ENCODE assay signal across 8 cellular contexts in the genomic region with DNA sequence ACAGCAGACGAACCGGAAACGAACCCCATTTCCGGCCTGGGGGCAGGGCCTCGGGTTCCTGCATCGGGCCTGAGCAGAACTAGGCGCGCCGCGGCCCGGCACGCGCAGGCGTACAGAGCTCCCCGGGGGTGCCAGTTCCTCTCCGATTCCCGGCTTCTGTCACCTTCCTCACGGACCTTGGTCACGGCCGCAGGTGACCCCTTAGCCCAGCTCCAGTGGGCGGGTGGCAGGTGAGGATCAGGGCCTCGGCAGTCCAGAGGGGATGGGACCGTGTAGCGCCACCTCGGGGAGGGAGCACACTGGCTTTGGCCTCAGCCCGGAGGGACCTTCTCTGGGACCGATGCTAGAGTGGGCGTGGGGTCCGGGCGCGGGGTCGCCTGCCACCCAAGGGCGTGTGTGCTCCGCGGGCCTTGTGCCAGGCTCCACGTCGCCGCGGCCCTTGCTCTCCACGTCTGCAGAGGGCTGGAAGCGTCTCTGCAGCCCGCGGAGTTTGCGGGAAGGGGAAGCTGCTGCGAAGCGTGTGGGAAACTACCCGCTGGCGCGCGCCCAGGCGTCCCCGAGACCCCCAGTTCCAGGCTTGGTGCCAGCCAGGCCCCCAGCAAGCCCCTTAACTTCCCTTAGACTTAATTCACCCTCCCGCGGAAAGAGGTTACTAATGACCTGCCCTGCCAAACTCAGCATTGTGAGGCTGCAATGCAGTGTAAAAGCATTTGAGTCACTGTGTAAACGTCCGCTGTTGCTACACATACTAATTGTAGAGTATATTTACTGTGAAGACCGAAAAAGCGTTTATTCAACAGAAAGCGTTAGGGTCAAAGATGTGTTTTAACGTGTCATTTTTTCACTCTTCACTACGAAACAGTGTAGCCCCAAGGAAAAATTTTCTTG. TPM values are rescaled to one million over a fixed set of nuclear protein-coding genes. Genes with fewer than 3 reads are reported as not detected.
DNase-seq lines count a peak whose midpoint lies in the region; ATAC-seq and TF ChIP-seq lines count a peak whose summit lies in the region.

A gene (plus strand): TSS at position 48 of the 888 bp plus-strand sequence. CDS start 7,930 bp downstream, outside the sequence.

- intact Hi-C loops in dorsolateral prefrontal cortex (cut with DNase I) (loop anchor here (1.0 to 5.0 kb wide), 4 partner anchors 82 to 197 kb away; a partner anchor contains a TSS), lower leg skin (cut with DNase I; ENCODE audit: low total_unique reads) (no loop called here)

- no peak for TF ChIP-seq POLR2A in lower leg skin (IDR thresholded peaks at IDR 0.05)

- H4K20me1 ChIP-seq in BLaER1 = no peaks in the 10 kb centered on the region

- H3K4me2 ChIP-seq in BLaER1 = peak within 1 kb of the TSS; percentile 95

- 1% methylated on average over 34 to 46 of the region's 61 CpGs for WGBS in lower leg skin, 2 donors

- H3K4me3 ChIP-seq in BLaER1 = peak within 1 kb of the TSS; percentile 85
- H3K4me3 ChIP-seq in dorsolateral prefrontal cortex = peak within 1 kb of the TSS; percentile 65 to 99 (median 94)
- H3K4me3 ChIP-seq in lower leg skin (ENCODE audit: low read depth, poor library complexity, severe bottlenecking) = peak within 1 kb of the TSS; percentile 88

- H3K27ac ChIP-seq in BLaER1 (peak within 1 kb of the TSS; percentile 85), dorsolateral prefrontal cortex (peak within 1 kb of the TSS; percentile 27 to 99 (median 95))

- no peaks in the 10 kb centered on the region for H3K27me3 ChIP-seq in BLaER1
- no peaks in the 10 kb centered on the region for H3K27me3 ChIP-seq in dorsolateral prefrontal cortex

- peaks cover 45% of the 10 kb centered on the region for H3K4me1 ChIP-seq in BLaER1

- peak within 1 kb of the TSS; percentile 90 for H3K9ac ChIP-seq in BLaER1

- peaks cover 22% of the 10 kb centered on the region for H3K36me3 ChIP-seq in BLaER1

- no peaks in the 10 kb centered on the region for H3K9me3 ChIP-seq in BLaER1

- TF ChIP-seq CTCF in dorsolateral prefrontal cortex (IDR thresholded peaks at IDR 0.05 in 54 of 56, conservative IDR thresholded peaks at IDR 0.05 in 2 of 56; ENCODE audit: low read depth in 1 of 56, partially characterized antibody in 56 of 56) (peak in 53 of 56 donors; percentile 27 to 76 (median 58)), lower leg skin (IDR thresholded peaks at IDR 0.05) (no peak)

- ATAC-seq in GM19043 (IDR thresholded peaks at IDR 0.05; ENCODE audit: low read depth, unreplicated experiment) = peak; percentile 68
- peak; percentile 68 for ATAC-seq in HG03378 (IDR thresholded peaks at IDR 0.05; ENCODE audit: unreplicated experiment)

- DNase-seq in NCI-H774 (lab: John Stamatoyannopoulos, UW) = peak; percentile 93
- peak; percentile 93 to 95 for DNase-seq in activated CD4-positive, alpha-beta T cell treated with anti-CD3 and anti-CD28 coated beads, Interleukin-2, amount 50 U/mL, for 48 hours
- DNase-seq in dorsolateral prefrontal cortex = peak; percentile 88 to 95 (median 92)
- DNase-seq in lower leg skin (ENCODE audit: low spot score in 2 of 2) = peak; percentile 88 to 98
- peak; percentile 80 to 89 (median 82) for DNase-seq in stimulated activated CD4-positive, alpha-beta T cell treated with anti-CD3 and anti-CD28 coated beads, TNF-alpha, amount 100 ng/mL, for 1 hour (ENCODE audit: low read depth in 3 of 3, low spot score in 1 of 3)

RNA-seq across cellular contexts. Expression of the gene that starts here (rescaled TPM):
- 100 to 1,000 TPM; 132 to 231 (median 178) TPM for total RNA-seq in dorsolateral prefrontal cortex
- 100 to 1,000 TPM in 3 of 4 donors, 10 to 100 TPM in 1; 79.4 to 139 (median 121) TPM for total RNA-seq in lower leg skin

Comparison
In these comparisons a context has a peak if more than half of its experiments do, and no peak if none do; other contexts are left out.
1. Peak in every context shown above with its lines: DNase-seq, ATAC-seq, H3K4me3 ChIP-seq and H3K27ac ChIP-seq.
2. CTCF ChIP-seq: peak in dorsolateral prefrontal cortex (53 of 56); none in lower leg skin (0 of 3).